In genomic region chr12:132429122-132429931, GRCh38 we compare ENCODE assay signal across 8 cellular contexts.
A peak's percentile ranks its signal among the peaks of the same experiment; 100 is the strongest.
DNase-seq lines count a peak whose midpoint lies in the region; ATAC-seq and TF ChIP-seq lines count a peak whose summit lies in the region.

No MANE protein-coding gene starts in this region.

- DNase-seq in activated naive CD8-positive, alpha-beta T cell treated with anti-CD3 and anti-CD28 coated beads, Interleukin-2, amount 10 ng/mL, durations not matched to agents 7 days and 5 days, result no peak
- no peak for DNase-seq in activated naive CD8-positive, alpha-beta T cell treated with anti-CD3 and anti-CD28 coated beads, Interleukin-2, amount 50 U/mL, for 24 hours
- DNase-seq in NCI-H69 (lab: John Stamatoyannopoulos, UW), result peak; percentile 97
- no peak for DNase-seq in foreskin keratinocyte
- DNase-seq in stomach, result peak; percentile 38
- no peak for DNase-seq in NCI-H187 treated with DMSO at 0.1 percent for 48 hours (lab: John Stamatoyannopoulos, UW)
- DNase-seq in ureter (ENCODE audit: low spot score), result no peak
- no peak for DNase-seq in inferior parietal cortex (ENCODE audit: extremely low spot score)

- POLR2A ChIA-PET in activated naive CD8-positive, alpha-beta T cell treated with anti-CD3 and anti-CD28 coated beads, Interleukin-2, amount 10 ng/mL, durations not matched to agents 7 days and 5 days (lab: Charles Lee), result interaction anchor here (0.9 to 1.8 kb wide), 3 partner anchors 10 to 63 kb away, joined by 3 to 13 read pairs (median 3); no protein-coding TSS in a partner anchor

- TF ChIP-seq CTCF in foreskin keratinocyte (conservative IDR thresholded peaks at IDR 0.05) (no peak), stomach (IDR thresholded peaks at IDR 0.05) (no peak)

- no peak for ATAC-seq in activated naive CD8-positive, alpha-beta T cell treated with anti-CD3 and anti-CD28 coated beads, Interleukin-2, amount 10 ng/mL, durations not matched to agents 7 days and 5 days (ENCODE audit: low read depth)
- ATAC-seq in activated naive CD8-positive, alpha-beta T cell treated with anti-CD3 and anti-CD28 coated beads, Interleukin-2, amount 50 U/mL, for 24 hours, result no peak
- peak; percentile 13 for ATAC-seq in foreskin keratinocyte

- peak overlapping the region in 1 of 4 donors; percentile 22 for H3K4me3 ChIP-seq in stomach

- H3K4me1 Mint-ChIP-seq in activated naive CD8-positive, alpha-beta T cell treated with anti-CD3 and anti-CD28 coated beads, Interleukin-2, amount 10 ng/mL, durations not matched to agents 7 days and 5 days, result peaks cover 14% of the 10 kb centered on the region
- H3K4me1 Mint-ChIP-seq in activated naive CD8-positive, alpha-beta T cell treated with anti-CD3 and anti-CD28 coated beads, Interleukin-2, amount 50 U/mL, for 24 hours, result peaks cover 31% of the 10 kb centered on the region

- H3K4me1 ChIP-seq in foreskin keratinocyte, result peaks cover 3% of the 10 kb centered on the region
- H3K4me1 ChIP-seq in stomach, result peaks cover 18 to 40% (median 36%) of the 10 kb centered on the region in 4 donors

- H3K36me3 ChIP-seq in stomach, result no peaks in the 10 kb centered on the region

- no peak for TF ChIP-seq POLR2A in stomach (IDR thresholded peaks at IDR 0.05)

- H3K9me3 Mint-ChIP-seq in activated naive CD8-positive, alpha-beta T cell treated with anti-CD3 and anti-CD28 coated beads, Interleukin-2, amount 10 ng/mL, durations not matched to agents 7 days and 5 days, result no peaks in the 10 kb centered on the region
- peaks cover 4% of the 10 kb centered on the region for H3K9me3 Mint-ChIP-seq in activated naive CD8-positive, alpha-beta T cell treated with anti-CD3 and anti-CD28 coated beads, Interleukin-2, amount 50 U/mL, for 24 hours

- H3K27me3 Mint-ChIP-seq in activated naive CD8-positive, alpha-beta T cell treated with anti-CD3 and anti-CD28 coated beads, Interleukin-2, amount 10 ng/mL, durations not matched to agents 7 days and 5 days, result no peaks in the 10 kb centered on the region
- H3K27me3 Mint-ChIP-seq in activated naive CD8-positive, alpha-beta T cell treated with anti-CD3 and anti-CD28 coated beads, Interleukin-2, amount 50 U/mL, for 24 hours, result no peaks in the 10 kb centered on the region

- no peak for TF ChIP-seq EP300 in stomach (IDR thresholded peaks at IDR 0.05)

- peaks cover 0 to 4% (median 0%) of the 10 kb centered on the region in 4 donors for H3K9me3 ChIP-seq in stomach

- H3K36me3 Mint-ChIP-seq in activated naive CD8-positive, alpha-beta T cell treated with anti-CD3 and anti-CD28 coated beads, Interleukin-2, amount 10 ng/mL, durations not matched to agents 7 days and 5 days, result no peaks in the 10 kb centered on the region
- no peaks in the 10 kb centered on the region for H3K36me3 Mint-ChIP-seq in activated naive CD8-positive, alpha-beta T cell treated with anti-CD3 and anti-CD28 coated beads, Interleukin-2, amount 50 U/mL, for 24 hours (ENCODE audit: low read depth)

- whole genome bisulfite sequencing in stomach, 5 donors, result 18 to 35% (median 19%) methylated on average over 18 to 27 of the region's 27 CpGs

- H3K27me3 ChIP-seq in foreskin keratinocyte (peaks cover 92% of the 10 kb centered on the region), stomach (peaks cover 0 to 100% (median 25%) of the 10 kb centered on the region in 3 donors)

- intact Hi-C loops in stomach (cut with DNase I; ENCODE audit: low total_unique reads), result no loop called here

- peak overlapping the region; percentile 70 for H3K4me3 Mint-ChIP-seq in activated naive CD8-positive, alpha-beta T cell treated with anti-CD3 and anti-CD28 coated beads, Interleukin-2, amount 10 ng/mL, durations not matched to agents 7 days and 5 days
- H3K4me3 Mint-ChIP-seq in activated naive CD8-positive, alpha-beta T cell treated with anti-CD3 and anti-CD28 coated beads, Interleukin-2, amount 50 U/mL, for 24 hours, result no peak overlapping the region

- H3K27ac ChIP-seq in foreskin keratinocyte (peak overlapping the region; percentile 37), stomach (peak overlapping the region; percentile 2 to 42 (median 19))

- H3K27ac Mint-ChIP-seq in activated naive CD8-positive, alpha-beta T cell treated with anti-CD3 and anti-CD28 coated beads, Interleukin-2, amount 10 ng/mL, durations not matched to agents 7 days and 5 days, result no peak overlapping the region
- no peak overlapping the region for H3K27ac Mint-ChIP-seq in activated naive CD8-positive, alpha-beta T cell treated with anti-CD3 and anti-CD28 coated beads, Interleukin-2, amount 50 U/mL, for 24 hours

Comparison
In these comparisons a context has a peak if more than half of its experiments do, and no peak if none do; other contexts are left out.
1. DNase-seq: peak in NCI-H69 (single experiment) and stomach (single experiment); none in activated naive CD8-positive, alpha-beta T cell treated with anti-CD3 and anti-CD28 coated beads, Interleukin-2, amount 10 ng/mL, durations not matched to agents 7 days and 5 days (single experiment), activated naive CD8-positive, alpha-beta T cell treated with anti-CD3 and anti-CD28 coated beads, Interleukin-2, amount 50 U/mL, for 24 hours (single experiment), foreskin keratinocyte (0 of 2), NCI-H187 treated with DMSO at 0.1 percent for 48 hours (single experiment), ureter (single experiment) and inferior parietal cortex (single experiment).